In genomic region chr1:214004795-214005194, GRCh38 we compare ENCODE assay signal across 20 cellular contexts. TPM values are rescaled to one million over a fixed set of nuclear protein-coding genes. Genes with fewer than 3 reads are reported as not detected.
"Had no signal": no experiment of that assay in that cellular context is flagged by ENCODE, and none has a peak within 500 bp of the region (broad histone marks: within the 10 kb centered on the region; RNA-seq: fewer than 3 reads in every experiment).

No MANE protein-coding gene starts in this region.

- H3K27ac ChIP-seq: colonic mucosa, lower lobe of right lung, right atrium auricular region, upper lobe of left lung, uterus had no signal

- H3K36me3 Mint-ChIP-seq: memory B cell, mesothelial cell of epicardium, natural killer cell had no signal

- DNase-seq: cerebellar nuclear complex; colonic mucosa; effector CD4-positive, alpha-beta T cell; endodermal cell; erythroblast; left cardiac atrium; left ventricle myocardium inferior; lower lobe of right lung; natural killer cell; small intestine; stimulated activated CD4-positive, alpha-beta T cell treated with anti-CD3 and anti-CD28 coated beads, Interleukin-12 subunit alpha, Interleukin-12 subunit beta, amount 100 ng/mL, for 4 hours; stimulated activated CD4-positive, alpha-beta T cell treated with anti-CD3 and anti-CD28 coated beads, Interleukin-2, amount 100 ng/mL, for 48 hours; stimulated activated naive CD8-positive, alpha-beta T cell treated with anti-CD3 and anti-CD28 coated beads, Interleukin-15, Interleukin-2, amounts not matched to agents 100 U/mL and 50 U/mL, for 24 hours; thyroid gland; upper lobe of left lung; uterus had no signal

- H3K4me1 Mint-ChIP-seq: memory B cell, natural killer cell had no signal

- ATAC-seq: lower lobe of right lung; natural killer cell; stimulated activated naive CD8-positive, alpha-beta T cell treated with anti-CD3 and anti-CD28 coated beads, Interleukin-15, Interleukin-2, amounts not matched to agents 100 U/mL and 50 U/mL, for 24 hours had no signal

- H3K9me3 Mint-ChIP-seq: endodermal cell, mesothelial cell of epicardium, natural killer cell, neural crest cell had no signal

- H3K27ac Mint-ChIP-seq: endodermal cell, memory B cell, mesothelial cell of epicardium, natural killer cell had no signal

- H3K4me3 Mint-ChIP-seq: endodermal cell, memory B cell, mesothelial cell of epicardium, natural killer cell, neural crest cell had no signal

RNA-seq across cellular contexts. Expression of gene PROX1, which starts 17.0 kb away (rescaled TPM):
- total RNA-seq: natural killer cell had no signal
